Comparison of ENCODE assay signal across 22 cellular contexts in the genomic region with DNA sequence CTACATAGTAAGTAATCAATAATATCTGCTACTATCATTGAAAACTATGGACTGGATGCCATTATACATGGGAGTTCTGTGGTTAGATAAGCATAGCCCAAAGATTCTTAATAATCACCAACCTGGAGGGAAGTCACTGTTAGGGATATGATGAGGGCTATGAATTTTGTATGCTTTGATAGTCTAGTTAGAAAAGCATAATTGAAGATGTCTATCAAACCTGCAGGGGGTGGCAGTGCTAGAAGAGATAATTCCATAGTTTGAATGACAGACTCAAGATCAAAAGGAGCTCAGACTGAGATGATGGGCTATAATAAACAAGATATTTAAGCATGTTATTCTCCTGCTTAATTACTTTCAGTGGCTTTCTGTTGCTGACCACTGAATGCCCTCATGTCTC. TPM values are rescaled to one million over a fixed set of nuclear protein-coding genes. Genes with fewer than 3 reads are reported as not detected.
DNase-seq lines count a peak whose midpoint lies in the region; FAIRE-seq and TF ChIP-seq lines count a peak whose summit lies in the region.
"Had no signal": no experiment of that assay in that cellular context is flagged by ENCODE, and none has a peak within 500 bp of the region (broad histone marks: within the 10 kb centered on the region; RNA-seq: fewer than 3 reads in every experiment).

No MANE protein-coding gene starts in this region.

- no peaks in the 10 kb centered on the region for H3K27me3 ChIP-seq in CD8-positive, alpha-beta memory T cell (ENCODE audit: insufficient read depth, low read length, poor library complexity, severe bottlenecking)
- H3K27me3 ChIP-seq: right atrium auricular region had no signal

- H3K4me1 ChIP-seq in CD8-positive, alpha-beta memory T cell (ENCODE audit: insufficient read depth, low read length) = no peaks in the 10 kb centered on the region
- H3K4me1 ChIP-seq: right atrium auricular region had no signal

- H3K4me3 Mint-ChIP-seq in T-helper 1 cell treated with Interleukin-12 subunit alpha and Interleukin-12 subunit beta and Interleukin-4 antibody, amounts not matched to agents 30 μg/mL and 1 μg/mL, for 36 hours = peak overlapping the region; percentile 81
- peak overlapping the region in 3 of 7 donors; percentile 39 to 92 (median 87) for H3K4me3 Mint-ChIP-seq in CD8-positive, alpha-beta memory T cell
- H3K4me3 Mint-ChIP-seq: mesothelial cell of epicardium had no signal

- peaks cover 3% of the 10 kb centered on the region for H3K9me3 Mint-ChIP-seq in T-helper 1 cell treated with Interleukin-12 subunit alpha and Interleukin-12 subunit beta and Interleukin-4 antibody, amounts not matched to agents 30 μg/mL and 1 μg/mL, for 36 hours
- no peaks in the 10 kb centered on the region for H3K9me3 Mint-ChIP-seq in CD8-positive, alpha-beta memory T cell

- CTCF ChIA-PET in CD8-positive, alpha-beta memory T cell (lab: Charles Lee) = interaction anchor here (1.2 to 2.7 kb wide), 4 partner anchors 13 to 48 kb away, joined by 4 to 6 read pairs (median 4); no protein-coding TSS in a partner anchor

- peaks cover 9% of the 10 kb centered on the region for H3K4me1 Mint-ChIP-seq in T-helper 1 cell treated with Interleukin-12 subunit alpha and Interleukin-12 subunit beta and Interleukin-4 antibody, amounts not matched to agents 30 μg/mL and 1 μg/mL, for 36 hours (ENCODE audit: low read depth)
- peaks cover 0 to 45% (median 7%) of the 10 kb centered on the region in 3 donors for H3K4me1 Mint-ChIP-seq in CD8-positive, alpha-beta memory T cell
- H3K4me1 Mint-ChIP-seq: mesothelial cell of epicardium had no signal

- H3K4me3 ChIP-seq in epithelial cell of esophagus (ENCODE audit: low read length) = peak overlapping the region; percentile 60
- no peak overlapping the region for H3K4me3 ChIP-seq in CD8-positive, alpha-beta memory T cell (ENCODE audit: low read length)
- H3K4me3 ChIP-seq: coronary artery, right atrium auricular region had no signal

- H3K36me3 Mint-ChIP-seq in T-helper 1 cell treated with Interleukin-12 subunit alpha and Interleukin-12 subunit beta and Interleukin-4 antibody, amounts not matched to agents 30 μg/mL and 1 μg/mL, for 36 hours (ENCODE audit: low read depth) = peaks cover 5% of the 10 kb centered on the region
- H3K36me3 Mint-ChIP-seq in CD8-positive, alpha-beta memory T cell = peaks cover 0 to 8% (median 4%) of the 10 kb centered on the region in 3 donors
- H3K36me3 Mint-ChIP-seq: mesothelial cell of epicardium had no signal

- no peaks in the 10 kb centered on the region for H3K36me3 ChIP-seq in CD8-positive, alpha-beta memory T cell (ENCODE audit: insufficient read depth, low read length)
- H3K36me3 ChIP-seq: right atrium auricular region had no signal

- POLR2A ChIA-PET in CD8-positive, alpha-beta memory T cell (lab: Charles Lee) = interaction anchor here (2.1 kb wide), 1 partner anchor 16 kb away, joined by 22 read pairs; a partner anchor contains a TSS

- peak overlapping the region; percentile 66; the same call in 1 of the 2 replicates for H3K27ac ChIP-seq in VCaP
- no peak overlapping the region for H3K27ac ChIP-seq in CD8-positive, alpha-beta memory T cell (ENCODE audit: low read depth, low read length)
- H3K27ac ChIP-seq: coronary artery, right atrium auricular region had no signal

- FAIRE-seq in D721Med (lab: Jason Lieb, UNC) = peak; percentile 71
- FAIRE-seq: A204.1, frontal cortex had no signal

- peaks cover 17% of the 10 kb centered on the region for H3K27me3 Mint-ChIP-seq in T-helper 1 cell treated with Interleukin-12 subunit alpha and Interleukin-12 subunit beta and Interleukin-4 antibody, amounts not matched to agents 30 μg/mL and 1 μg/mL, for 36 hours (ENCODE audit: low read depth)
- peaks cover 1 to 6% of the 10 kb centered on the region in 2 donors for H3K27me3 Mint-ChIP-seq in CD8-positive, alpha-beta memory T cell

- H3K27ac Mint-ChIP-seq in T-helper 1 cell treated with Interleukin-12 subunit alpha and Interleukin-12 subunit beta and Interleukin-4 antibody, amounts not matched to agents 30 μg/mL and 1 μg/mL, for 36 hours = peak overlapping the region; percentile 90
- H3K27ac Mint-ChIP-seq in CD8-positive, alpha-beta memory T cell = peak overlapping the region in 1 of 8 donors; percentile 56
- H3K27ac Mint-ChIP-seq: mesothelial cell of epicardium had no signal

- no peaks in the 10 kb centered on the region for H3K9me3 ChIP-seq in CD8-positive, alpha-beta memory T cell (ENCODE audit: low read length)

- DNase-seq in T-helper 1 cell (no peak), D721Med (ENCODE audit: insufficient read length, low spot score) (no peak), epithelial cell of esophagus (ENCODE audit: low read depth) (no peak), NCI-H2029 (lab: John Stamatoyannopoulos, UW) (no peak), NCI-H2081 (lab: John Stamatoyannopoulos, UW) (no peak)
- DNase-seq in CD8-positive, alpha-beta memory T cell = no peak
- DNase-seq: activated CD4-positive, alpha-beta T cell treated with anti-CD3 and anti-CD28 coated beads, Interleukin-2, amount 50 U/mL, for 1 hour; activated effector memory CD4-positive, alpha-beta T cell treated with anti-CD3 and anti-CD28 coated beads, Interleukin-2, amount 50 U/mL, for 16 hours; C1 segment of cervical spinal cord; HCEC 1CT; Karpas-422; left cardiac atrium; NCI-H1417 treated with DMSO at 0.1 percent for 48 hours; NCI-H446 treated with DMSO at 0.1 percent for 48 hours; Right ventricle myocardium superior had no signal

- no peak for TF ChIP-seq CTCF in D721Med (IDR thresholded peaks at IDR 0.05; ENCODE audit: insufficient read depth, missing control alignments)
- no peak for TF ChIP-seq CTCF in VCaP (conservative IDR thresholded peaks at IDR 0.05)
- TF ChIP-seq CTCF in epithelial cell of esophagus (IDR thresholded peaks at IDR 0.05; ENCODE audit: insufficient read depth, low read depth, low read length, missing control alignments) = no peak

RNA-seq across cellular contexts. Expression of a gene that starts 15.4 kb away (rescaled TPM):
- 10 to 100 TPM; 49.1 to 51.9 TPM for total RNA-seq in CD8-positive, alpha-beta memory T cell
- 40.1 TPM for polyA plus RNA-seq in CD8-positive, alpha-beta memory T cell
